8 cellular contexts compared by ENCODE assay signal in genomic region chr19:39400997-39401548, GRCh38. TPM values are rescaled to one million over a fixed set of nuclear protein-coding genes. Genes with fewer than 3 reads are reported as not detected.
DNase-seq lines count a peak whose midpoint lies in the region; ATAC-seq and TF ChIP-seq lines count a peak whose summit lies in the region.

No MANE protein-coding gene starts in this region.

- H3K9me3 ChIP-seq in breast epithelium, result no peaks in the 10 kb centered on the region

- H3K27ac Mint-ChIP-seq in CD14-positive monocyte, result peak overlapping the region; percentile 98 to 100 (median 100)
- H3K27ac Mint-ChIP-seq in nephron, result peak overlapping the region; percentile 97 to 98 (median 98)

- H3K27me3 Mint-ChIP-seq in CD14-positive monocyte (ENCODE audit: low read depth in 3 of 3) (peaks cover 0 to 3% (median 2%) of the 10 kb centered on the region in 3 donors), nephron (ENCODE audit: low read depth) (no peaks in the 10 kb centered on the region)

- H3K27ac ChIP-seq in breast epithelium, result peak overlapping the region; percentile 100

- H3K4me1 ChIP-seq in breast epithelium, result peaks cover 0 to 11% of the 10 kb centered on the region in 2 donors

- TF ChIP-seq CTCF in CD14-positive monocyte (IDR thresholded peaks at IDR 0.05) (no peak), breast epithelium (IDR thresholded peaks at IDR 0.05) (no peak), nephron (IDR thresholded peaks at IDR 0.05; ENCODE audit: unreplicated experiment in 3 of 3) (no peak)

- no peaks in the 10 kb centered on the region for H3K36me3 ChIP-seq in breast epithelium

- ATAC-seq in HG03442 (IDR thresholded peaks at IDR 0.05; ENCODE audit: unreplicated experiment), result peak; percentile 3
- no peak for ATAC-seq in HG03135 (IDR thresholded peaks at IDR 0.05; ENCODE audit: unreplicated experiment)
- no peak for ATAC-seq in HG03521 (IDR thresholded peaks at IDR 0.05; ENCODE audit: unreplicated experiment)

- DNase-seq in CD14-positive monocyte (ENCODE audit: low spot score), result no peak
- no peak for DNase-seq in breast epithelium (ENCODE audit: low spot score in 2 of 2)
- no peak for DNase-seq in NCI-H2227 (lab: John Stamatoyannopoulos, UW; ENCODE audit: unreplicated experiment)
- no peak for DNase-seq in stimulated activated naive CD4-positive, alpha-beta T cell treated with Interleukin-2 at 50 U/mL for 16 hours (lab: John Stamatoyannopoulos, UW)

- H3K4me1 Mint-ChIP-seq in CD14-positive monocyte (peaks cover 62% of the 10 kb centered on the region), nephron (peaks cover 24% of the 10 kb centered on the region)

- H3K27me3 ChIP-seq in breast epithelium, result no peaks in the 10 kb centered on the region

- peaks cover 11 to 34% of the 10 kb centered on the region in 2 donors for H3K36me3 Mint-ChIP-seq in CD14-positive monocyte
- H3K36me3 Mint-ChIP-seq in nephron (ENCODE audit: low read depth), result peaks cover 8% of the 10 kb centered on the region

- H3K9me3 Mint-ChIP-seq in CD14-positive monocyte (peaks cover 0 to 4% (median 0%) of the 10 kb centered on the region in 7 donors), nephron (no peaks in the 10 kb centered on the region)

- no peak for TF ChIP-seq POLR2A in breast epithelium (IDR thresholded peaks at IDR 0.05)

- intact Hi-C loops in CD14-positive monocyte (cut with micrococcal nuclease), result loop anchor here in 1 of 2 donors (5.0 kb wide), 1 partner anchor 719 kb away; no protein-coding TSS in a partner anchor
- intact Hi-C loops in breast epithelium (cut with DNase I; ENCODE audit: low total_unique reads), result no loop called here

- no peak overlapping the region for H3K4me3 ChIP-seq in breast epithelium

- H3K4me3 Mint-ChIP-seq in CD14-positive monocyte (peak overlapping the region; percentile 71 to 92), nephron (peak overlapping the region; percentile 89 to 91 (median 90))

RNA-seq across cellular contexts. Expression of gene ZFP36, which starts 5.6 kb away (rescaled TPM):
- polyA plus RNA-seq in CD14-positive monocyte, result 100 to 1,000 TPM; 473 to 632 TPM
- total RNA-seq in breast epithelium, result 100 to 1,000 TPM in 2 of 3 donors, 10 to 100 TPM in 1; 91.7 to 299 (median 143) TPM

RNA-seq across cellular contexts. Expression of gene MED29, which starts 9.9 kb away (rescaled TPM):
- polyA plus RNA-seq in CD14-positive monocyte, result 10 to 100 TPM; 37.0 to 38.2 TPM
- total RNA-seq in breast epithelium, result 10 to 100 TPM; 36.6 to 49.5 (median 47.3) TPM

RNA-seq across cellular contexts. Expression of gene PAF1, which starts 10.2 kb away (rescaled TPM):
- 10 to 100 TPM; 22.7 to 25.2 TPM for polyA plus RNA-seq in CD14-positive monocyte
- total RNA-seq in breast epithelium, result 10 to 100 TPM; 41.3 to 49.5 (median 45.2) TPM

RNA-seq across cellular contexts. Expression of gene PLEKHG2, which starts 11.4 kb away (rescaled TPM):
- polyA plus RNA-seq in CD14-positive monocyte, result 1 to 10 TPM in 1 of 2 donors, under 1 TPM in 1; 0.73 to 1.2 TPM
- total RNA-seq in breast epithelium, result 10 to 100 TPM in 2 of 3 donors, 1 to 10 TPM in 1; 8.0 to 11.8 (median 10.2) TPM

RNA-seq across cellular contexts. Expression of gene RPS16, which starts 34.7 kb away (rescaled TPM):
- polyA plus RNA-seq in CD14-positive monocyte, result 1,000 to 10,000 TPM in 1 of 2 donors, 100 to 1,000 TPM in 1; 689 to 1,038 TPM
- 1,000 to 10,000 TPM; 1,681 to 3,245 (median 1,756) TPM for total RNA-seq in breast epithelium
